In genomic region chr9:16352791-16353401, GRCh38 we compare ENCODE assay signal across 17 cellular contexts.
DNase-seq lines count a peak whose midpoint lies in the region; ATAC-seq and TF ChIP-seq lines count a peak whose summit lies in the region.
"Had no signal": no experiment of that assay in that cellular context is flagged by ENCODE, and none has a peak within 500 bp of the region (broad histone marks: within the 10 kb centered on the region; RNA-seq: fewer than 3 reads in every experiment).

No MANE protein-coding gene starts in this region.

- peak overlapping the region; percentile 4; the same call in 1 of the 2 replicates for H4K91ac ChIP-seq in IMR-90 (ENCODE audit: insufficient read depth, low read depth, low read length)

- H2AK5ac ChIP-seq in IMR-90 (ENCODE audit: low read depth, low read length): no peak overlapping the region

- H4K5ac ChIP-seq in IMR-90 (ENCODE audit: low read depth, low read length): peak overlapping the region; percentile 39; the same call in 1 of the 2 replicates

- TF ChIP-seq RAD21 in IMR-90 (IDR thresholded peaks at IDR 0.05; ENCODE audit: low read length): no peak

- H2AK9ac ChIP-seq in IMR-90 (replicated peaks; ENCODE audit: low read depth, low read length, poor library complexity): no peak overlapping the region

- CTCF ChIA-PET in IMR-90 (lab: Yijun Ruan, JAX): interaction anchor here (0.6 to 1.2 kb wide), 2 partner anchors 12 to 44 kb away, joined by 4 to 7 read pairs; no protein-coding TSS in a partner anchor
- CTCF ChIA-PET in A673 (lab: Charles Lee): interaction anchor here (0.5 kb wide), 1 partner anchor 234 kb away, joined by 3 read pairs; no protein-coding TSS in a partner anchor

- TF ChIP-seq POLR2A in IMR-90 (IDR thresholded peaks at IDR 0.05; ENCODE audit: low read depth, low read length) (no peak), thyroid gland (IDR thresholded peaks at IDR 0.05) (no peak)

- H3K4me3 ChIP-seq in ACC112 (ENCODE audit: low read depth, low read length) (no peak overlapping the region), IMR-90 (ENCODE audit: insufficient read depth, low read depth, low read length) (no peak overlapping the region), lower lobe of right lung (no peak overlapping the region), A673 (ENCODE audit: low read depth, low read length, poor library complexity, severe bottlenecking) (no peak overlapping the region), thyroid gland (replicated peaks in 1 of 3) (no peak overlapping the region)
- H3K4me3 ChIP-seq: esophagus muscularis mucosa, GM12878 had no signal

- H3K4me2 ChIP-seq in IMR-90 (ENCODE audit: low read depth, low read length): no peak overlapping the region

- intact Hi-C loops in IMR-90 (cut with micrococcal nuclease) (loop anchor here (1.0 to 10.0 kb wide), 2 partner anchors 479 to 512 kb away; no protein-coding TSS in a partner anchor), lower lobe of right lung (cut with DNase I) (no loop called here), A673 (cut with micrococcal nuclease; ENCODE audit: unreplicated experiment) (no loop called here), thyroid gland (cut with DNase I) (loop anchor here (10.0 kb wide), 1 partner anchor 58 kb away; no protein-coding TSS in a partner anchor)

- H2AFZ ChIP-seq in ACC112 (ENCODE audit: low read length, unreplicated experiment) (peak overlapping the region; percentile 56), IMR-90 (replicated peaks; ENCODE audit: low read length, poor library complexity) (no peak overlapping the region)

- H3K4me1 ChIP-seq in ACC112 (ENCODE audit: control insufficient read depth, insufficient read depth, low read length, unreplicated experiment) (peaks cover 4% of the 10 kb centered on the region), IMR-90 (ENCODE audit: control insufficient read depth, insufficient read depth, low read length) (peaks cover 14% of the 10 kb centered on the region; the same call in 1 of the 2 replicates), lower lobe of right lung (no peaks in the 10 kb centered on the region), A673 (ENCODE audit: insufficient read depth, low read length, poor library complexity, severe bottlenecking) (no peaks in the 10 kb centered on the region), thyroid gland (peaks cover 0 to 9% of the 10 kb centered on the region in 2 donors)

- 0 out of 2 replicates have a peak overlapping the region, but pooled peaks have one; percentile 19 for H3K14ac ChIP-seq in IMR-90 (replicated peaks; ENCODE audit: low read depth, low read length)

- no peaks in the 10 kb centered on the region for H3K9me3 ChIP-seq in IMR-90 (ENCODE audit: control insufficient read depth, insufficient read depth, low read length)
- H3K9me3 ChIP-seq in lower lobe of right lung: no peaks in the 10 kb centered on the region
- H3K9me3 ChIP-seq in A673 (ENCODE audit: low read depth, low read length, poor library complexity, severe bottlenecking): no peaks in the 10 kb centered on the region
- no peaks in the 10 kb centered on the region for H3K9me3 ChIP-seq in thyroid gland
- H3K9me3 ChIP-seq: esophagus muscularis mucosa had no signal

- TF ChIP-seq CTCF in IMR-90 (conservative IDR thresholded peaks at IDR 0.05; ENCODE audit: low read depth, low read length) (no peak), lower lobe of right lung (IDR thresholded peaks at IDR 0.05) (no peak), A673 (conservative IDR thresholded peaks at IDR 0.05; ENCODE audit: low read depth, low read length) (no peak), thyroid gland (IDR thresholded peaks at IDR 0.05) (no peak)

- peak overlapping the region; percentile 2 for H2BK5ac ChIP-seq in IMR-90 (ENCODE audit: low read depth, low read length, poor library complexity, severe bottlenecking)

- H3K9ac ChIP-seq in IMR-90 (ENCODE audit: low read depth, low read length): no peak overlapping the region

- POLR2A ChIA-PET in IMR-90 (lab: Charles Lee; ENCODE audit: unreplicated experiment) (no interaction called here), A673 (lab: Charles Lee; ENCODE audit: low non-redundant PET) (no interaction called here)

- no TSS peak for BruUV-seq in IMR-90 (replicated peaks; lab: Mats Ljungman, UMichigan)
- BruUV-seq in A673 (replicated peaks; lab: Mats Ljungman, UMichigan): no TSS peak

- H3K79me1 ChIP-seq in IMR-90 (ENCODE audit: low read depth in 1 of 2, low read length in 2 of 2): no peaks in the 10 kb centered on the region

- H4K8ac ChIP-seq in IMR-90 (ENCODE audit: low read depth in 2 of 2, low read length in 2 of 2): 0 out of 4 replicates have a peak overlapping the region, but pooled peaks of 1 of the 2 experiments have one; percentile 69

- H3K36me3 ChIP-seq in ACC112 (ENCODE audit: insufficient read depth, low read length) (no peaks in the 10 kb centered on the region), IMR-90 (ENCODE audit: control insufficient read depth, insufficient read depth, low read length) (no peaks in the 10 kb centered on the region), lower lobe of right lung (no peaks in the 10 kb centered on the region), A673 (ENCODE audit: insufficient read depth, low read length, poor library complexity, severe bottlenecking) (no peaks in the 10 kb centered on the region), thyroid gland (no peaks in the 10 kb centered on the region)
- H3K36me3 ChIP-seq: brain microvascular endothelial cell, esophagus muscularis mucosa had no signal

- in situ Hi-C loops in IMR-90 (cut with MboI; ENCODE audit: low sequenced_read_pairs): no loop called here

- WGBS in IMR-90 (ENCODE audit: extremely low coverage in 2 of 2, insufficient read length in 1 of 2), 2 experiments: 0% methylated on average over 1 of the region's 3 CpGs; no CpG with 5 or more reads in 1 of the 2 experiments
- WGBS in thyroid gland, 2 donors: 72 to 83% methylated on average over 3 of the region's 3 CpGs

- no peak overlapping the region for H3K56ac ChIP-seq in IMR-90 (ENCODE audit: extremely low read depth, insufficient read depth, low read length)

- peak overlapping the region; percentile 59; the same call in 1 of the 2 replicates for H2BK120ac ChIP-seq in IMR-90 (ENCODE audit: low read depth, low read length)

- H3K27me3 ChIP-seq in ACC112 (ENCODE audit: insufficient read depth, low read length) (no peaks in the 10 kb centered on the region), IMR-90 (ENCODE audit: control insufficient read depth, insufficient read depth, low read length) (no peaks in the 10 kb centered on the region), lower lobe of right lung (ENCODE audit: low read depth) (no peaks in the 10 kb centered on the region), A673 (replicated peaks; ENCODE audit: insufficient read depth, low read depth, low read length, poor library complexity) (no peaks in the 10 kb centered on the region), thyroid gland (no peaks in the 10 kb centered on the region)
- H3K27me3 ChIP-seq: brain microvascular endothelial cell, esophagus muscularis mucosa had no signal

- H4K20me1 ChIP-seq in IMR-90 (ENCODE audit: insufficient read depth, low read length): no peaks in the 10 kb centered on the region

- DNase-seq in IMR-90 (peak; percentile 67), fibroblast of gingiva (ENCODE audit: low read depth) (peak; percentile 78), lower lobe of right lung (no peak), A673 (ENCODE audit: low spot score) (no peak), SKM-1 treated with dmso at 0.1 percent for 144 hours (lab: John Stamatoyannopoulos, UW; ENCODE audit: unreplicated experiment) (no peak), thyroid gland (no peak)
- no peak for DNase-seq in activated naive CD4-positive, alpha-beta T cell (lab: John Stamatoyannopoulos, UW)
- DNase-seq: activated CD4-positive, alpha-beta T cell treated with anti-CD3 and anti-CD28 coated beads for 48 hours; activated CD8-positive, alpha-beta memory T cell treated with anti-CD3 and anti-CD28 coated beads, Interleukin-2, amount 50 U/mL, for 48 hours; activated naive CD4-positive, alpha-beta T cell treated with Interleukin-2 at 50 U/mL for 16 hours; brain microvascular endothelial cell; KG1; NCI-H1105 treated with DMSO at 0.1 percent for 48 hours; T-helper 9 cell had no signal

- H3K23ac ChIP-seq in IMR-90 (ENCODE audit: low read depth, low read length): no peak overlapping the region

- H3K27ac ChIP-seq in ACC112 (ENCODE audit: low read depth, low read length) (peak overlapping the region; percentile 44; the same call in 1 of the 2 replicates), IMR-90 (ENCODE audit: insufficient read depth, low read length) (peak overlapping the region; percentile 51; the same call in 1 of the 2 replicates), lower lobe of right lung (no peak overlapping the region), A673 (ENCODE audit: low read depth, low read length, poor library complexity, severe bottlenecking) (no peak overlapping the region), thyroid gland (no peak overlapping the region)
- H3K27ac ChIP-seq: brain microvascular endothelial cell, esophagus muscularis mucosa had no signal

- peak overlapping the region; percentile 17 for H3K18ac ChIP-seq in IMR-90 (ENCODE audit: low read depth, low read length)

- 0 out of 2 replicates have a peak overlapping the region, but pooled peaks have one; percentile 21 for H2BK20ac ChIP-seq in IMR-90 (ENCODE audit: low read depth, low read length)

- no peak overlapping the region for H3K4ac ChIP-seq in IMR-90 (ENCODE audit: low read depth, low read length)

- no peaks in the 10 kb centered on the region for H3K79me2 ChIP-seq in ACC112 (ENCODE audit: control insufficient read depth, insufficient read depth, low read length, unreplicated experiment)

- peak; percentile 76 for ATAC-seq in IMR-90 (ENCODE audit: low read depth)
- peak; percentile 68 to 76 for ATAC-seq in lower lobe of right lung
- ATAC-seq: GM12878 had no signal

- 0 out of 2 replicates have a peak, but pooled peaks cover 3% of the 10 kb centered on the region for H3K9me1 ChIP-seq in IMR-90 (ENCODE audit: insufficient read depth, low read length)

- H2BK15ac ChIP-seq in IMR-90 (ENCODE audit: low read depth, low read length): no peak overlapping the region; the same call in 2 of the 3 replicates

- dilution Hi-C loops in IMR-90 (cut with HindIII; ENCODE audit: low sequenced_read_pairs, unreplicated experiment): no loop called here

TF ChIP-seq in IMR-90, 13 proteins besides CTCF, POLR2A, EP300 and RAD21:
- no peak for TF ChIP-seq MAZ (IDR thresholded peaks at IDR 0.05; ENCODE audit: borderline replicate concordance, low read depth, low read length)
- TF ChIP-seq CEBPB (IDR thresholded peaks at IDR 0.05; ENCODE audit: low read depth, low read length): peak; percentile 60; the same call in 1 of the 2 replicates

Comparison
In these comparisons a context has a peak if more than half of its experiments do, and no peak if none do; other contexts are left out.
1. H3K27ac ChIP-seq: peak in ACC112 (single experiment) and IMR-90 (single experiment); none in lower lobe of right lung (single experiment), A673 (single experiment) and thyroid gland (0 of 3).
2. DNase-seq: peak in IMR-90 (single experiment) and fibroblast of gingiva (single experiment); none in lower lobe of right lung (single experiment), A673 (single experiment), activated naive CD4-positive, alpha-beta T cell (0 of 4), SKM-1 treated with dmso at 0.1 percent for 144 hours (single experiment) and thyroid gland (0 of 2).
3. intact Hi-C loops: an anchor here in IMR-90 (1.0 to 10.0 kb wide) and thyroid gland (10.0 kb wide); none called in lower lobe of right lung and A673.